In genomic region chr1:221335161-221336101, GRCh38 we compare ENCODE assay signal across 8 cellular contexts.
DNase-seq lines count a peak whose midpoint lies in the region; ATAC-seq and TF ChIP-seq lines count a peak whose summit lies in the region.

No MANE protein-coding gene starts in this region.

- peak overlapping the region; percentile 9 for H3K27ac Mint-ChIP-seq in activated T-helper 2 cell treated with anti-CD3 and anti-CD28 coated beads, Interferon-gamma antibody, Interleukin-2, Interleukin-4, amounts not matched to agents 10 μg/mL and 5 μg/mL and 100 μg/mL, durations not matched to agents 14 hours and 24 hours and 36 hours
- no peak overlapping the region for H3K27ac Mint-ChIP-seq in stimulated activated effector memory CD8-positive, alpha-beta T cell treated with anti-CD3 and anti-CD28 coated beads, Interleukin-12 subunit alpha, Interleukin-12 subunit beta, amount 100 ng/mL, for 72 hours

- H3K9me2 ChIP-seq in hepatocyte (replicated peaks; ENCODE audit: insufficient read depth): no peaks in the 10 kb centered on the region

- no peak overlapping the region for H3K4me3 ChIP-seq in HFF-Myc (replicated peaks; ENCODE audit: low read depth, low read length)
- no peak overlapping the region for H3K4me3 ChIP-seq in hepatocyte

- H3K4me1 Mint-ChIP-seq in activated T-helper 2 cell treated with anti-CD3 and anti-CD28 coated beads, Interferon-gamma antibody, Interleukin-2, Interleukin-4, amounts not matched to agents 10 μg/mL and 5 μg/mL and 100 μg/mL, durations not matched to agents 14 hours and 24 hours and 36 hours (ENCODE audit: low read depth): peaks cover 12% of the 10 kb centered on the region
- H3K4me1 Mint-ChIP-seq in stimulated activated effector memory CD8-positive, alpha-beta T cell treated with anti-CD3 and anti-CD28 coated beads, Interleukin-12 subunit alpha, Interleukin-12 subunit beta, amount 100 ng/mL, for 72 hours: no peaks in the 10 kb centered on the region

- peaks cover 4% of the 10 kb centered on the region for H3K9me3 Mint-ChIP-seq in activated T-helper 2 cell treated with anti-CD3 and anti-CD28 coated beads, Interferon-gamma antibody, Interleukin-2, Interleukin-4, amounts not matched to agents 10 μg/mL and 5 μg/mL and 100 μg/mL, durations not matched to agents 14 hours and 24 hours and 36 hours
- H3K9me3 Mint-ChIP-seq in stimulated activated effector memory CD8-positive, alpha-beta T cell treated with anti-CD3 and anti-CD28 coated beads, Interleukin-12 subunit alpha, Interleukin-12 subunit beta, amount 100 ng/mL, for 72 hours: peaks cover 5% of the 10 kb centered on the region

- H3K27me3 Mint-ChIP-seq in activated T-helper 2 cell treated with anti-CD3 and anti-CD28 coated beads, Interferon-gamma antibody, Interleukin-2, Interleukin-4, amounts not matched to agents 10 μg/mL and 5 μg/mL and 100 μg/mL, durations not matched to agents 14 hours and 24 hours and 36 hours (ENCODE audit: low read depth): no peaks in the 10 kb centered on the region

- DNase-seq in HFF-Myc (ENCODE audit: extremely low read depth, low read depth) (peak; percentile 22), hepatocyte (ENCODE audit: low spot score) (peak; percentile 13), NCI-H2196 treated with DMSO at 0.1 percent for 48 hours (lab: John Stamatoyannopoulos, UW; ENCODE audit: unreplicated experiment) (no peak), RPMI8226 (no peak), SKM-1 treated with dmso at 0.1 percent for 144 hours (lab: John Stamatoyannopoulos, UW; ENCODE audit: unreplicated experiment) (no peak)
- no peak for DNase-seq in activated T-helper 2 cell treated with anti-CD3 and anti-CD28 coated beads, Interferon-gamma antibody, Interleukin-2, Interleukin-4, amounts not matched to agents 10 μg/mL and 5 μg/mL and 100 μg/mL, durations not matched to agents 14 hours and 24 hours and 36 hours (ENCODE audit: low spot score)
- no peak for DNase-seq in stimulated activated effector memory CD8-positive, alpha-beta T cell treated with anti-CD3 and anti-CD28 coated beads, Interleukin-12 subunit alpha, Interleukin-12 subunit beta, amount 100 ng/mL, for 72 hours (ENCODE audit: low spot score in 2 of 2)

- intact Hi-C loops in activated T-helper 2 cell treated with anti-CD3 and anti-CD28 coated beads, Interferon-gamma antibody, Interleukin-2, Interleukin-4, amounts not matched to agents 10 μg/mL and 5 μg/mL and 100 μg/mL, durations not matched to agents 14 hours and 24 hours and 36 hours (cut with micrococcal nuclease): no loop called here

- H3K4me3 Mint-ChIP-seq in activated T-helper 2 cell treated with anti-CD3 and anti-CD28 coated beads, Interferon-gamma antibody, Interleukin-2, Interleukin-4, amounts not matched to agents 10 μg/mL and 5 μg/mL and 100 μg/mL, durations not matched to agents 14 hours and 24 hours and 36 hours (ENCODE audit: low read depth): no peak overlapping the region
- H3K4me3 Mint-ChIP-seq in stimulated activated effector memory CD8-positive, alpha-beta T cell treated with anti-CD3 and anti-CD28 coated beads, Interleukin-12 subunit alpha, Interleukin-12 subunit beta, amount 100 ng/mL, for 72 hours: no peak overlapping the region

- no peaks in the 10 kb centered on the region for H3K27me3 ChIP-seq in hepatocyte

- TF ChIP-seq CTCF in HFF-Myc (IDR thresholded peaks at IDR 0.05; ENCODE audit: low read depth, low read length, missing control alignments) (no peak), hepatocyte (IDR thresholded peaks at IDR 0.05; ENCODE audit: poor library complexity) (no peak)

- H3K4me1 ChIP-seq in hepatocyte (ENCODE audit: insufficient read depth): peaks cover 17% of the 10 kb centered on the region

- peaks cover 16% of the 10 kb centered on the region for H3K9me3 ChIP-seq in hepatocyte (ENCODE audit: low read depth)

- ATAC-seq in stimulated activated effector memory CD8-positive, alpha-beta T cell treated with anti-CD3 and anti-CD28 coated beads, Interleukin-12 subunit alpha, Interleukin-12 subunit beta, amount 100 ng/mL, for 72 hours: peak; percentile 13
- no peak for ATAC-seq in HG02840 (IDR thresholded peaks at IDR 0.05; ENCODE audit: low FRiP score, unreplicated experiment)

- H3K27ac ChIP-seq in hepatocyte: peak overlapping the region; percentile 59

- no peaks in the 10 kb centered on the region for H4K20me1 ChIP-seq in hepatocyte (ENCODE audit: insufficient read depth, poor library complexity, severe bottlenecking)

- WGBS in hepatocyte (ENCODE audit: low lambda C conversion rate, missing lambda C conversion rate): 23% methylated on average over 5 of the region's 5 CpGs

- H3K36me3 Mint-ChIP-seq in activated T-helper 2 cell treated with anti-CD3 and anti-CD28 coated beads, Interferon-gamma antibody, Interleukin-2, Interleukin-4, amounts not matched to agents 10 μg/mL and 5 μg/mL and 100 μg/mL, durations not matched to agents 14 hours and 24 hours and 36 hours (ENCODE audit: low read depth): no peaks in the 10 kb centered on the region
- no peaks in the 10 kb centered on the region for H3K36me3 Mint-ChIP-seq in stimulated activated effector memory CD8-positive, alpha-beta T cell treated with anti-CD3 and anti-CD28 coated beads, Interleukin-12 subunit alpha, Interleukin-12 subunit beta, amount 100 ng/mL, for 72 hours

- no peaks in the 10 kb centered on the region for H3K79me2 ChIP-seq in hepatocyte

- H2AFZ ChIP-seq in hepatocyte: peak overlapping the region; percentile 6

- peak overlapping the region; percentile 17 for H3K4me2 ChIP-seq in hepatocyte

- no peaks in the 10 kb centered on the region for H3K36me3 ChIP-seq in hepatocyte (replicated peaks; ENCODE audit: insufficient read depth, low read depth)

Comparison
In these comparisons a context has a peak if more than half of its experiments do, and no peak if none do; other contexts are left out.
1. DNase-seq: peak in HFF-Myc (single experiment) and hepatocyte (single experiment); none in activated T-helper 2 cell treated with anti-CD3 and anti-CD28 coated beads, Interferon-gamma antibody, Interleukin-2, Interleukin-4, amounts not matched to agents 10 μg/mL and 5 μg/mL and 100 μg/mL, durations not matched to agents 14 hours and 24 hours and 36 hours (single experiment), stimulated activated effector memory CD8-positive, alpha-beta T cell treated with anti-CD3 and anti-CD28 coated beads, Interleukin-12 subunit alpha, Interleukin-12 subunit beta, amount 100 ng/mL, for 72 hours (0 of 2), NCI-H2196 treated with DMSO at 0.1 percent for 48 hours (single experiment), RPMI8226 (single experiment) and SKM-1 treated with dmso at 0.1 percent for 144 hours (single experiment).